In the genomic region with DNA sequence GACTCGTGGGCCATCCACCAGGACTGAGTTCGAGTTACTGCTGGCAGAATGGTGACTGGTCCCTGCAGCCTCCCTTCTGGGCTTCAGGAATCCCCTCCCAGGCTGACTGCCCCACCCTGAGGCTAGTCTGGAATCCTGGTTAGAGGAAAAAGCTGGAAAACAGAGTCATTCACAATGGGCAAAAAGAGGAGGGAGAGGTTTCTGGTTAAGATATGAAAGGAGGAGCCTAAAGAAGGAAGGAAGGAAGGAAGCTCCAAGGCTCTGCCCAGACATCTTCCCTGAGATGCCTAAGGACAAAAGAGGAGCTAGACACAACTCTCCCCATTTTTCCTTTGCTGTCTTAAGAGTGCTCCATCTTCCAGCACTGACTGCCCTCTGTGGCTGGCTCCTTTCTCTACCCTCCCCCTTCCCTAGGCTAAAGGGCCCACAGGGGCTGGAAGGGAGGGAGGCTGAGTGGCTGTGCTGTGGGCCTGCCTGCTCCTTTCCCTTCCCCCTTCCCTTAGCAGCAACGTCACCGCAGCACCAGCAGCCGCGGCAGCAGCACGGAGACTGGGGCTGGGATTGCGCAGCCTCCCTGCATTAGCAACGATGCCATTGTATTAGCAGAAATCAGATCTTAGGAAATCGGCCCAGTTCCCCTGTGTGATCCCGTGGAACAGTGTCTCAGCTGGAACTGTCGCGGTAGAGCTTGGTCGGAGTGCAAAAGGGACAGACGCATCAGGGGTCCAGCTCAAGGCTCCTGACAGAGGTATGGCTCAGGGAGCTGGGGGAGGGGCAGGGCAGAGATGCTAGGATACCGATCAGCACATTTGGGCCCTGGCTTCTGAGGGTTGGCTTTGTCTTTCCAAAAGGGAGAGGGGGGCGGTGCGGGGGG, we compare ENCODE assay signal across 8 cellular contexts. TPM values are rescaled to one million over a fixed set of nuclear protein-coding genes. Genes with fewer than 3 reads are reported as not detected.
DNase-seq lines count a peak whose midpoint lies in the region; ATAC-seq and TF ChIP-seq lines count a peak whose summit lies in the region.

No MANE protein-coding gene starts in this region.

- H3K27ac Mint-ChIP-seq in endodermal cell, result peak overlapping the region; percentile 31
- peak overlapping the region in 1 of 8 donors; percentile 45 for H3K27ac Mint-ChIP-seq in CD8-positive, alpha-beta memory T cell

- H3K9me3 Mint-ChIP-seq in endodermal cell, result peaks cover 4% of the 10 kb centered on the region
- H3K9me3 Mint-ChIP-seq in CD8-positive, alpha-beta memory T cell, result no peaks in the 10 kb centered on the region

- peak overlapping the region; percentile 47 for H3K4me3 Mint-ChIP-seq in endodermal cell
- H3K4me3 Mint-ChIP-seq in CD8-positive, alpha-beta memory T cell, result no peak overlapping the region

- DNase-seq in NCI-H2227 treated with DMSO at 0.1 percent for 48 hours (lab: John Stamatoyannopoulos, UW), result peak; percentile 44
- peak; percentile 87 for DNase-seq in endodermal cell
- no peak for DNase-seq in lung (ENCODE audit: low spot score)
- DNase-seq in testis, result peak; percentile 64
- DNase-seq in germinal center (ENCODE audit: low spot score), result no peak
- no peak for DNase-seq in GF-D8 (lab: John Stamatoyannopoulos, UW)
- no peak for DNase-seq in CD8-positive, alpha-beta memory T cell

- no peak for TF ChIP-seq POLR2A in testis (IDR thresholded peaks at IDR 0.05)

- no peaks in the 10 kb centered on the region for H3K27me3 ChIP-seq in endodermal cell (ENCODE audit: control insufficient read depth, insufficient read depth, low read length, poor library complexity, severe bottlenecking)
- H3K27me3 ChIP-seq in lung (ENCODE audit: control insufficient read depth, insufficient read depth), result no peaks in the 10 kb centered on the region
- no peaks in the 10 kb centered on the region for H3K27me3 ChIP-seq in testis
- H3K27me3 ChIP-seq in CD8-positive, alpha-beta memory T cell (ENCODE audit: insufficient read depth, low read length, poor library complexity, severe bottlenecking), result peaks cover 4% of the 10 kb centered on the region

- no peaks in the 10 kb centered on the region for H3K36me3 ChIP-seq in endodermal cell (ENCODE audit: control insufficient read depth, insufficient read depth, low read length)
- H3K36me3 ChIP-seq in lung (ENCODE audit: control insufficient read depth in 2 of 2, insufficient read depth in 2 of 2, low read length in 2 of 2), result no peaks in the 10 kb centered on the region
- no peaks in the 10 kb centered on the region for H3K36me3 ChIP-seq in testis (ENCODE audit: low read depth, missing control alignments)
- H3K36me3 ChIP-seq in CD8-positive, alpha-beta memory T cell (ENCODE audit: insufficient read depth, low read length), result no peaks in the 10 kb centered on the region

- no peak overlapping the region for H3K9ac ChIP-seq in endodermal cell (ENCODE audit: extremely low read depth, low read length, poor library complexity, severe bottlenecking)

- H3K4me1 Mint-ChIP-seq in endodermal cell, result peaks cover 31% of the 10 kb centered on the region
- H3K4me1 Mint-ChIP-seq in CD8-positive, alpha-beta memory T cell, result no peaks in the 10 kb centered on the region

- intact Hi-C loops in testis (cut with DNase I; ENCODE audit: low total_unique reads), result no loop called here

- ATAC-seq in lung (ENCODE audit: insufficient read depth, low FRiP score) (peak; percentile 82), GM19463 (IDR thresholded peaks at IDR 0.05; ENCODE audit: unreplicated experiment) (no peak)

- CTCF ChIA-PET in CD8-positive, alpha-beta memory T cell (lab: Charles Lee), result no interaction called here

- no peak for TF ChIP-seq CTCF in endodermal cell (conservative IDR thresholded peaks at IDR 0.05)
- TF ChIP-seq CTCF in lung (IDR thresholded peaks at IDR 0.05; ENCODE audit: control extremely low read depth, extremely low read depth), result no peak
- no peak for TF ChIP-seq CTCF in testis (IDR thresholded peaks at IDR 0.05)

- H3K36me3 Mint-ChIP-seq in endodermal cell (ENCODE audit: low read depth), result peaks cover 6% of the 10 kb centered on the region
- no peaks in the 10 kb centered on the region for H3K36me3 Mint-ChIP-seq in CD8-positive, alpha-beta memory T cell

- no peaks in the 10 kb centered on the region for H3K9me3 ChIP-seq in endodermal cell (ENCODE audit: control insufficient read depth, low read length)
- no peaks in the 10 kb centered on the region for H3K9me3 ChIP-seq in lung (ENCODE audit: control insufficient read depth in 2 of 2, insufficient read depth in 1 of 2, low read length in 1 of 2)
- H3K9me3 ChIP-seq in testis, result no peaks in the 10 kb centered on the region
- H3K9me3 ChIP-seq in CD8-positive, alpha-beta memory T cell (ENCODE audit: low read length), result no peaks in the 10 kb centered on the region

- 17 to 21% methylated on average over 12 to 18 of the region's 18 CpGs for WGBS in endodermal cell (ENCODE audit: insufficient coverage in 1 of 2, insufficient read length in 1 of 2), 2 experiments
- WGBS in lung, 2 donors, result 26 to 27% methylated on average over 17 to 18 of the region's 18 CpGs
- WGBS in testis, 2 donors, result 16 to 21% methylated on average over 10 to 18 of the region's 18 CpGs

- H3K27me3 Mint-ChIP-seq in endodermal cell (ENCODE audit: insufficient read depth), result no peaks in the 10 kb centered on the region
- H3K27me3 Mint-ChIP-seq in CD8-positive, alpha-beta memory T cell, result peaks cover 8 to 59% of the 10 kb centered on the region in 2 donors

- peak overlapping the region; percentile 96 for H3K27ac ChIP-seq in endodermal cell (ENCODE audit: low read depth, low read length)
- peak overlapping the region; percentile 80 to 89 for H3K27ac ChIP-seq in lung (ENCODE audit: low read depth in 1 of 2, low read length in 1 of 2)
- H3K27ac ChIP-seq in testis, result peak overlapping the region; percentile 71 to 89
- no peak overlapping the region for H3K27ac ChIP-seq in CD8-positive, alpha-beta memory T cell (ENCODE audit: low read depth, low read length)

- H3K4me3 ChIP-seq in endodermal cell (ENCODE audit: low read length) (peak overlapping the region; percentile 7), lung (no peak overlapping the region), testis (peak overlapping the region; percentile 18 to 34)
- H3K4me3 ChIP-seq in CD8-positive, alpha-beta memory T cell (ENCODE audit: low read length), result no peak overlapping the region

- POLR2A ChIA-PET in CD8-positive, alpha-beta memory T cell (lab: Charles Lee), result no interaction called here

- no peaks in the 10 kb centered on the region for H3K4me1 ChIP-seq in endodermal cell (ENCODE audit: control insufficient read depth, insufficient read depth, low read length)
- peaks cover 18 to 27% of the 10 kb centered on the region in 2 donors for H3K4me1 ChIP-seq in lung (ENCODE audit: control insufficient read depth in 2 of 2, insufficient read depth in 2 of 2, low read length in 2 of 2)
- H3K4me1 ChIP-seq in testis, result peaks cover 14% of the 10 kb centered on the region
- no peaks in the 10 kb centered on the region for H3K4me1 ChIP-seq in CD8-positive, alpha-beta memory T cell (ENCODE audit: insufficient read depth, low read length)

RNA-seq across cellular contexts. Expression of a gene that starts 48.7 kb away (rescaled TPM):
- total RNA-seq in endodermal cell (10 to 100 TPM; 17.2 to 21.0 TPM), lung (10 to 100 TPM; 12.2 to 25.7 TPM), testis (10 to 100 TPM; 28.7 to 32.3 TPM)
- polyA plus RNA-seq in endodermal cell (2013, experiment 1 of 2), result 16.3 TPM
- 15.9 TPM for polyA plus RNA-seq in endodermal cell (2013, experiment 2 of 2)
- polyA plus RNA-seq in lung (10 to 100 TPM; 12.8 to 16.6 TPM), testis (ENCODE audit: insufficient read depth, low read depth, low replicate concordance) (78.1 TPM)
- 1 to 10 TPM; 1.1 TPM for total RNA-seq in CD8-positive, alpha-beta memory T cell
- not detected for polyA plus RNA-seq in CD8-positive, alpha-beta memory T cell

Comparison
In these comparisons a context has a peak if more than half of its experiments do, and no peak if none do; other contexts are left out.
1. DNase-seq: peak in NCI-H2227 treated with DMSO at 0.1 percent for 48 hours (single experiment), endodermal cell (single experiment) and testis (single experiment); none in lung (single experiment), germinal center (single experiment), GF-D8 (single experiment) and CD8-positive, alpha-beta memory T cell (0 of 5).
2. H3K4me3 ChIP-seq: peak in endodermal cell (single experiment) and testis (2 of 2); none in lung (single experiment) and CD8-positive, alpha-beta memory T cell (single experiment).
3. RNA of a gene that starts 48.7 kb away (total RNA-seq): 28.7 to 32.3 TPM in testis, 12.2 to 25.7 TPM in lung and 17.2 to 21.0 TPM in endodermal cell; 1.1 TPM in CD8-positive, alpha-beta memory T cell; every median in the first group is over 4 times any median in the second.